Comparison of ENCODE assay signal across 6 cellular contexts in the genomic region with DNA sequence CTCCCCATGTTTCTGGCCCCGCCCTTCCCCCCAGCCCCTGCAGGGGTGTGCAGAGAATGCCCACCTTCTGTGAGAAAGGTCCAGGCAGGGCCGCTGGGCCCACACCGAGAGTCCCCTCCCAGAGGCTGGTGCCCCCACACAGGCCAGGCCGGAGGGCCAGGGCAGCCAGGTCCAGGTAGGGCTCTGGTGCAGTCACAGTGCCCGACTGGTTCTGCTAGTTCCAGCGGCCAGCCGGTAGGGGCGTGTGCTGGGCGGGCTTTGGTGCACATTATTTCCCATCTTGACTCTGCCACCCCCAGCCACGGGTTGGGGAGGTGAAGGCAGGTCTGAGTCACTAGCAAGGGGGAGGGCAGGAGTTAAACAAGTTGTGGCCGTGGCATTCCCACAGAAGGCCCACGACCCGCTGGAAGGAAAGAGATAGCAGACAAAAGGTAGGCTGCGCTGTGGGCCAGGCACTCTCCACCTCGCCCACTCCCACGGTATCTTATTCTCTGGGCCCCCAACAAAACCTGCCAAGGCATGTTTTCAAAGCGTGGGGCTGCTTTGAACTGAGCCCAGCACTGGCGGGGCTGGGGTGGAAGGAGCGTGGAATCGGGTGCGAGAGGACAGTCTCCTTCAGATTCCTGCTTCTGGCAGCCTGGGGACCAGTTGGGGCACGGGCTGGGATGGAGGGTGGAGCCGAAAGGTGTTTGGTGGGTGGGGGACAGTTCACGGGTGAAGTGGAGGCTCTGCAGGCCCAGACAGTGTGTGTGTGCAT. TPM values are rescaled to one million over a fixed set of nuclear protein-coding genes. Genes with fewer than 3 reads are reported as not detected.
DNase-seq lines count a peak whose midpoint lies in the region; ATAC-seq and TF ChIP-seq lines count a peak whose summit lies in the region.

No MANE protein-coding gene starts in this region.

- H3K36me3 Mint-ChIP-seq in activated naive CD8-positive, alpha-beta T cell treated with anti-CD3 and anti-CD28 coated beads, Interleukin-2, amount 50 U/mL, for 24 hours (ENCODE audit: low read depth) = no peaks in the 10 kb centered on the region

- WGBS in tibial nerve, 2 donors = 57 to 59% methylated on average over 24 of the region's 24 CpGs

- peaks cover 9 to 31% of the 10 kb centered on the region in 2 donors for H3K36me3 ChIP-seq in mucosa of rectum (ENCODE audit: control insufficient read depth in 2 of 2, insufficient read depth in 2 of 2, low read length in 2 of 2)
- H3K36me3 ChIP-seq in tibial nerve = no peaks in the 10 kb centered on the region

- ATAC-seq in activated naive CD8-positive, alpha-beta T cell treated with anti-CD3 and anti-CD28 coated beads, Interleukin-2, amount 50 U/mL, for 24 hours = peak; percentile 74
- no peak for ATAC-seq in GM18519 (IDR thresholded peaks at IDR 0.05; ENCODE audit: low FRiP score, unreplicated experiment)

- TF ChIP-seq CTCF in GM12875 (IDR thresholded peaks at IDR 0.05; ENCODE audit: borderline replicate concordance, insufficient read depth, low read depth, low read length) (peak; percentile 32; the same call in 1 of the 2 replicates), tibial nerve (IDR thresholded peaks at IDR 0.05) (no peak)

- H3K9me3 ChIP-seq in mucosa of rectum (ENCODE audit: control insufficient read depth in 2 of 2, low read length in 2 of 2) = no peaks in the 10 kb centered on the region
- no peaks in the 10 kb centered on the region for H3K9me3 ChIP-seq in tibial nerve

- H3K9ac ChIP-seq in mucosa of rectum (ENCODE audit: low read depth in 1 of 2, low read length in 2 of 2) = peak overlapping the region; percentile 74 to 90

- peaks cover 33 to 47% of the 10 kb centered on the region in 2 donors for H3K4me1 ChIP-seq in mucosa of rectum (ENCODE audit: control insufficient read depth in 2 of 2, insufficient read depth in 2 of 2, low read length in 2 of 2)
- peaks cover 0 to 42% (median 19%) of the 10 kb centered on the region in 4 donors for H3K4me1 ChIP-seq in tibial nerve

- H3K27ac Mint-ChIP-seq in activated naive CD8-positive, alpha-beta T cell treated with anti-CD3 and anti-CD28 coated beads, Interleukin-2, amount 50 U/mL, for 24 hours = no peak overlapping the region

- H3K9me3 Mint-ChIP-seq in activated naive CD8-positive, alpha-beta T cell treated with anti-CD3 and anti-CD28 coated beads, Interleukin-2, amount 50 U/mL, for 24 hours = no peaks in the 10 kb centered on the region

- TF ChIP-seq POLR2A in tibial nerve (IDR thresholded peaks at IDR 0.05) = no peak

- H3K4me3 ChIP-seq in GM12875 (ENCODE audit: low read depth, low read length) = no peak overlapping the region
- H3K4me3 ChIP-seq in mucosa of rectum (ENCODE audit: low read length in 2 of 2) = peak overlapping the region; percentile 68 to 86
- H3K4me3 ChIP-seq in tibial nerve = peak overlapping the region in 1 of 4 donors; percentile 16

- peaks cover 13% of the 10 kb centered on the region for H3K4me1 Mint-ChIP-seq in activated naive CD8-positive, alpha-beta T cell treated with anti-CD3 and anti-CD28 coated beads, Interleukin-2, amount 50 U/mL, for 24 hours

- no peak overlapping the region for H3K4me3 Mint-ChIP-seq in activated naive CD8-positive, alpha-beta T cell treated with anti-CD3 and anti-CD28 coated beads, Interleukin-2, amount 50 U/mL, for 24 hours

- peaks cover 48% of the 10 kb centered on the region for H3K27me3 Mint-ChIP-seq in activated naive CD8-positive, alpha-beta T cell treated with anti-CD3 and anti-CD28 coated beads, Interleukin-2, amount 50 U/mL, for 24 hours

- DNase-seq in activated naive CD8-positive, alpha-beta T cell treated with anti-CD3 and anti-CD28 coated beads, Interleukin-2, amount 50 U/mL, for 24 hours = peak; percentile 44
- no peak for DNase-seq in tibial nerve (ENCODE audit: low spot score in 2 of 2)
- no peak for DNase-seq in activated gamma-delta T cell (lab: John Stamatoyannopoulos, UW)

- no peak for TF ChIP-seq EP300 in tibial nerve (IDR thresholded peaks at IDR 0.05)

- H3K27ac ChIP-seq in mucosa of rectum (ENCODE audit: low read depth in 2 of 2, low read length in 2 of 2) = peak overlapping the region; percentile 91 to 97
- peak overlapping the region in 1 of 4 donors; percentile 19 for H3K27ac ChIP-seq in tibial nerve

- H3K27me3 ChIP-seq in mucosa of rectum (ENCODE audit: control insufficient read depth in 2 of 2, insufficient read depth in 2 of 2, low read length in 2 of 2) (peaks cover 10 to 18% of the 10 kb centered on the region in 2 donors), tibial nerve (peaks cover 0 to 44% of the 10 kb centered on the region in 2 donors)

RNA-seq across cellular contexts. Expression of a gene that starts 1.9 kb away (rescaled TPM):
- under 1 TPM in 2 of 4 donors, not detected in 2; 0.22 to 0.42 TPM for total RNA-seq in tibial nerve

RNA-seq across cellular contexts. Expression of a gene that starts 12.6 kb away (rescaled TPM):
- total RNA-seq in tibial nerve = 100 to 1,000 TPM in 1 of 4 donors, 10 to 100 TPM in 3; 80.8 to 151 (median 89.6) TPM

RNA-seq across cellular contexts. Expression of a gene that starts 26.1 kb away (rescaled TPM):
- 1 to 10 TPM in 1 of 4 donors, under 1 TPM in 1, not detected in 2; 0.21 to 2.2 TPM for total RNA-seq in tibial nerve

RNA-seq across cellular contexts. Expression of a gene that starts 26.2 kb away (rescaled TPM):
- 1 to 10 TPM; 1.2 to 6.8 (median 4.0) TPM for total RNA-seq in tibial nerve

RNA-seq across cellular contexts. Expression of a gene that starts 55.7 kb away (rescaled TPM):
- 10 to 100 TPM; 30.8 to 61.8 (median 32.9) TPM for total RNA-seq in tibial nerve
